ENCODE assay signal across 2 cellular contexts in genomic region chr10:124745678-124746077, GRCh38.
A peak's percentile ranks its signal among the peaks of the same experiment; 100 is the strongest.
TF ChIP-seq lines count a peak whose summit lies in the region.

No MANE protein-coding gene starts in this region.

TF ChIP-seq in A549, 52 proteins besides CTCF, POLR2A, EP300 and RAD21:
- no peak for TF ChIP-seq ZC3H11A (IDR thresholded peaks at IDR 0.05)
- peak; percentile 38; the same call in 2 of the 3 replicates for TF ChIP-seq SMC3 (IDR thresholded peaks at IDR 0.05)
TF ChIP-seq in A549: peak in this region for 1.

TF ChIP-seq in endothelial cell of umbilical vein, 7 proteins besides CTCF, POLR2A, EP300 and RAD21:
- no peak for TF ChIP-seq POLR2AphosphoS5 (IDR thresholded peaks at IDR 0.05; ENCODE audit: insufficient read depth, low read depth, low read length)
- no peak for TF ChIP-seq MAX (IDR thresholded peaks at IDR 0.05; ENCODE audit: insufficient read depth, insufficient read length)
- no peak for TF ChIP-seq MYC (IDR thresholded peaks at IDR 0.05; ENCODE audit: low read depth, low read length)
- TF ChIP-seq JUN (IDR thresholded peaks at IDR 0.05; ENCODE audit: borderline replicate concordance, insufficient read depth, insufficient read length, low read depth) = no peak
- TF ChIP-seq EZH2 (IDR thresholded peaks at IDR 0.05; ENCODE audit: borderline replicate concordance, low read depth, low read length, severe bottlenecking) = no peak
- TF ChIP-seq FOS (IDR thresholded peaks at IDR 0.05; ENCODE audit: borderline replicate concordance, insufficient read depth, low read length) = no peak
- TF ChIP-seq GATA2 (IDR thresholded peaks at IDR 0.05; ENCODE audit: insufficient read depth, insufficient read length, low read depth, low read length) = no peak
